Comparison of ENCODE assay signal across 1 cellular context in the genomic region with DNA sequence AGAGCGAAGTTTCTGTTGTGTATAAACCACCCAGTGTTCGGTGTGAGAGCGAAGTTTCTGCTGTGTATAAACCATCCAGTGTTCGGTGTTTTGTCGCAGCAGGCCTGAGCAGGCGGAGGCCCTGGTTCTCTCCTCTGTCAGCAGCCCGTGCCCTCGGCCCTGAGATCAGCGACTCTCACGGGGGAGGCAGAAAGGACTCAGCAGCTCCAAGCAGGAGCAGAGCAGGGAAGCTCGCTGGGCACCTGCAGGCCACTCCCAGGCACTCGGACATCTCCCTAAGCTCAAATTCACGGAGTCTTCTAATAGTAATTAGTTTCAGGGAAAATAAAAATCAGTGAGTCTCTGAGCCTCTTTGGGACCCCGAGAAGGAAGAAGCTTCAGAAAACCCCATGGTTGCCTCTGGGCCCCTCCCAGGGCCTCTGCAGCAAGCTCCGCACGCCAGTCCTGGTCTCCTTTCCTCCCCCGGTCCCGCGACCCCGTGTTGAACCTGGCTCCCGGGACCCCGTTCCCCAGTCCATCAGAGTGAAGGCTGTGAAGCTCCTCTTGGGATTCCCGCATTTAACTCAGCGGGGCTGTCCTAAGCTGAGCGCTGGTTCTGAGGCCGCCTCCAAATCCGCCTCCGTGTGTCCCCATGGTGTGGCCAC.
TF ChIP-seq lines count a peak whose summit lies in the region.

No MANE protein-coding gene starts in this region.

TF ChIP-seq in H1, 55 proteins besides CTCF, POLR2A, EP300 and RAD21:
- no peak for TF ChIP-seq TBP (IDR thresholded peaks at IDR 0.05; ENCODE audit: low read depth, low read length)
- no peak for TF ChIP-seq YY1 (IDR thresholded peaks at IDR 0.05; ENCODE audit: low read depth, low read length)
- TF ChIP-seq CHD2 (IDR thresholded peaks at IDR 0.05; ENCODE audit: low read length) = no peak
- TF ChIP-seq SIN3A (conservative IDR thresholded peaks at IDR 0.05 in 1 of 2, IDR thresholded peaks at IDR 0.05 in 1 of 2; ENCODE audit: low read depth in 1 of 2, low read length in 2 of 2) = no peak
- TF ChIP-seq KDM1A (IDR thresholded peaks at IDR 0.05; ENCODE audit: borderline replicate concordance, low read length) = no peak
- TF ChIP-seq ZNF274 (IDR thresholded peaks at IDR 0.05; ENCODE audit: borderline replicate concordance, extremely low read depth, low read length) = no peak
- no peak for TF ChIP-seq SUZ12 (IDR thresholded peaks at IDR 0.05; ENCODE audit: low read length)
- no peak for TF ChIP-seq NRF1 (IDR thresholded peaks at IDR 0.05; ENCODE audit: low read depth, low read length)
- TF ChIP-seq BRCA1 (IDR thresholded peaks at IDR 0.05; ENCODE audit: low read depth, low read length) = no peak
- no peak for TF ChIP-seq POU5F1 (IDR thresholded peaks at IDR 0.05; ENCODE audit: low read depth, low read length)
- TF ChIP-seq CHD7 (IDR thresholded peaks at IDR 0.05; ENCODE audit: insufficient replicate concordance, low read length) = no peak
- TF ChIP-seq KDM5A (IDR thresholded peaks at IDR 0.05; ENCODE audit: low read length) = no peak
- TF ChIP-seq HDAC2 (IDR thresholded peaks at IDR 0.05; ENCODE audit: borderline replicate concordance in 1 of 2, low read depth in 2 of 2, low read length in 2 of 2) = no peak
- no peak for TF ChIP-seq CHD1 (IDR thresholded peaks at IDR 0.05; ENCODE audit: low read depth, low read length)
- TF ChIP-seq KDM4A (IDR thresholded peaks at IDR 0.05; ENCODE audit: low read depth, low read length, severe bottlenecking) = no peak
- TF ChIP-seq BCL11A (IDR thresholded peaks at IDR 0.05; ENCODE audit: low read depth in 2 of 2, low read length in 2 of 2) = no peak
- no peak for TF ChIP-seq GABPA (IDR thresholded peaks at IDR 0.05; ENCODE audit: borderline replicate concordance, insufficient read depth, low read length)
- TF ChIP-seq SRF (IDR thresholded peaks at IDR 0.05; ENCODE audit: low read depth, low read length) = no peak
- no peak for TF ChIP-seq NANOG (IDR thresholded peaks at IDR 0.05; ENCODE audit: insufficient read depth, low read depth, low read length, poor library complexity, severe bottlenecking)
